Comparison of ENCODE assay signal across 15 cellular contexts in genomic region chr4:57501715-57502114, GRCh38.
A peak's percentile ranks its signal among the peaks of the same experiment; 100 is the strongest.
DNase-seq lines count a peak whose midpoint lies in the region; ATAC-seq and TF ChIP-seq lines count a peak whose summit lies in the region.
"Had no signal": no experiment of that assay in that cellular context is flagged by ENCODE, and none has a peak within 500 bp of the region (broad histone marks: within the 10 kb centered on the region; RNA-seq: fewer than 3 reads in every experiment).

No MANE protein-coding gene starts in this region.

- H3K9me3 ChIP-seq in IMR-90 (ENCODE audit: control insufficient read depth, insufficient read depth, low read length) = no peaks in the 10 kb centered on the region

- peak overlapping the region; percentile 25 for H3K27ac Mint-ChIP-seq in chondrocyte (ENCODE audit: unreplicated experiment)
- H3K27ac Mint-ChIP-seq: natural killer cell; stimulated activated naive B cell treated with anti-CD40 and anti-IgM and Interleukin-4, amounts not matched to agents 10 μg/mL and 1 μg/mL and 100 μg/mL, for 72 hours had no signal

- TF ChIP-seq POLR2A in IMR-90 (IDR thresholded peaks at IDR 0.05; ENCODE audit: low read depth, low read length) = no peak

- no CpG with 5 or more reads among the region's 4 CpGs for WGBS in IMR-90 (ENCODE audit: extremely low coverage in 2 of 2, insufficient read length in 1 of 2), 2 experiments

- H3K9ac ChIP-seq in IMR-90 (ENCODE audit: low read depth, low read length) = no peak overlapping the region

- no peak overlapping the region for H3K4me3 ChIP-seq in IMR-90 (ENCODE audit: insufficient read depth, low read depth, low read length)
- H3K4me3 ChIP-seq: dorsolateral prefrontal cortex had no signal

- no peak overlapping the region for H2AK5ac ChIP-seq in IMR-90 (ENCODE audit: low read depth, low read length)

- H2AK9ac ChIP-seq in IMR-90 (replicated peaks; ENCODE audit: low read depth, low read length, poor library complexity) = no peak overlapping the region

- no peak overlapping the region for H4K5ac ChIP-seq in IMR-90 (ENCODE audit: low read depth, low read length)

- H2BK20ac ChIP-seq in IMR-90 (ENCODE audit: low read depth, low read length) = no peak overlapping the region

- H3K9me1 ChIP-seq in IMR-90 (ENCODE audit: insufficient read depth, low read length) = no peaks in the 10 kb centered on the region

- no peaks in the 10 kb centered on the region for H3K36me3 Mint-ChIP-seq in chondrocyte (ENCODE audit: low read depth)
- H3K36me3 Mint-ChIP-seq: natural killer cell; stimulated activated naive B cell treated with anti-CD40 and anti-IgM and Interleukin-4, amounts not matched to agents 10 μg/mL and 1 μg/mL and 100 μg/mL, for 72 hours had no signal

- no peaks in the 10 kb centered on the region for H3K4me1 ChIP-seq in IMR-90 (ENCODE audit: control insufficient read depth, insufficient read depth, low read length)

- no TSS peak for BruUV-seq in IMR-90 (replicated peaks; lab: Mats Ljungman, UMichigan)

- ATAC-seq in IMR-90 (ENCODE audit: low read depth) (no peak), GM21619 (IDR thresholded peaks at IDR 0.05; ENCODE audit: unreplicated experiment) (no peak), GM18873 (IDR thresholded peaks at IDR 0.05; ENCODE audit: low FRiP score, unreplicated experiment) (no peak)
- ATAC-seq: natural killer cell; stimulated activated naive B cell treated with anti-CD40 and anti-IgM and Interleukin-4, amounts not matched to agents 10 μg/mL and 1 μg/mL and 100 μg/mL, for 72 hours had no signal

- H3K79me1 ChIP-seq in IMR-90 (ENCODE audit: low read depth in 1 of 2, low read length in 2 of 2) = no peaks in the 10 kb centered on the region

- no peak overlapping the region for H3K4me3 Mint-ChIP-seq in chondrocyte (ENCODE audit: unreplicated experiment)
- H3K4me3 Mint-ChIP-seq: natural killer cell; stimulated activated naive B cell treated with anti-CD40 and anti-IgM and Interleukin-4, amounts not matched to agents 10 μg/mL and 1 μg/mL and 100 μg/mL, for 72 hours had no signal

- POLR2A ChIA-PET in IMR-90 (lab: Charles Lee; ENCODE audit: unreplicated experiment) = no interaction called here

- H2AFZ ChIP-seq in IMR-90 (replicated peaks; ENCODE audit: low read length, poor library complexity) = no peak overlapping the region

- no peak overlapping the region for H3K23ac ChIP-seq in IMR-90 (ENCODE audit: low read depth, low read length)

- no peak for TF ChIP-seq RAD21 in IMR-90 (IDR thresholded peaks at IDR 0.05; ENCODE audit: low read length)

- CTCF ChIA-PET in IMR-90 (lab: Yijun Ruan, JAX) = no interaction called here

- no peak overlapping the region for H3K18ac ChIP-seq in IMR-90 (ENCODE audit: low read depth, low read length)

- H2BK15ac ChIP-seq in IMR-90 (ENCODE audit: low read depth, low read length) = no peak overlapping the region

- peaks cover 18% of the 10 kb centered on the region for H3K27me3 Mint-ChIP-seq in chondrocyte (ENCODE audit: low read depth)
- H3K27me3 Mint-ChIP-seq: stimulated activated naive B cell treated with anti-CD40 and anti-IgM and Interleukin-4, amounts not matched to agents 10 μg/mL and 1 μg/mL and 100 μg/mL, for 72 hours had no signal

- no peak overlapping the region for H2BK120ac ChIP-seq in IMR-90 (ENCODE audit: low read depth, low read length)

- no peak overlapping the region for H3K4ac ChIP-seq in IMR-90 (ENCODE audit: low read depth, low read length)

- dilution Hi-C loops in IMR-90 (cut with HindIII; ENCODE audit: low sequenced_read_pairs, unreplicated experiment) = no loop called here

- H4K8ac ChIP-seq in IMR-90 (ENCODE audit: low read depth in 2 of 2, low read length in 2 of 2) = no peak overlapping the region

- DNase-seq in A172 (ENCODE audit: low spot score) (peak; percentile 78), IMR-90 (peak; percentile 6), chondrocyte (ENCODE audit: low spot score) (no peak), kidney tubule cell (ENCODE audit: low spot score) (peak; percentile 97), germinal center (ENCODE audit: low spot score) (no peak), OCI-M1 (lab: John Stamatoyannopoulos, UW) (no peak)
- DNase-seq: activated effector memory CD4-positive, alpha-beta T cell treated with Interleukin-2 at 50 U/mL for 16 hours; GF-D8; HCEC 1CT; natural killer cell; NCI-H510A; stimulated activated naive B cell treated with anti-CD40 and anti-IgM and Interleukin-4, amounts not matched to agents 10 μg/mL and 1 μg/mL and 100 μg/mL, for 72 hours had no signal

- H3K56ac ChIP-seq in IMR-90 (ENCODE audit: extremely low read depth, insufficient read depth, low read length) = no peak overlapping the region

- TF ChIP-seq CTCF in IMR-90 (conservative IDR thresholded peaks at IDR 0.05; ENCODE audit: low read depth, low read length) = no peak
- no peak for TF ChIP-seq CTCF in chondrocyte (IDR thresholded peaks at IDR 0.05)

- no peaks in the 10 kb centered on the region for H3K36me3 ChIP-seq in IMR-90 (ENCODE audit: control insufficient read depth, insufficient read depth, low read length)

- H2BK5ac ChIP-seq in IMR-90 (ENCODE audit: low read depth, low read length, poor library complexity, severe bottlenecking) = no peak overlapping the region

- peaks cover 12% of the 10 kb centered on the region for H3K4me1 Mint-ChIP-seq in chondrocyte (ENCODE audit: low read depth)
- H3K4me1 Mint-ChIP-seq: natural killer cell; stimulated activated naive B cell treated with anti-CD40 and anti-IgM and Interleukin-4, amounts not matched to agents 10 μg/mL and 1 μg/mL and 100 μg/mL, for 72 hours had no signal

- H3K9me3 Mint-ChIP-seq in chondrocyte (ENCODE audit: low read depth) = no peaks in the 10 kb centered on the region
- H3K9me3 Mint-ChIP-seq: natural killer cell had no signal

- no peaks in the 10 kb centered on the region for H3K27me3 ChIP-seq in IMR-90 (ENCODE audit: control insufficient read depth, insufficient read depth, low read length)

- intact Hi-C loops in IMR-90 (cut with micrococcal nuclease) = no loop called here

- no peak overlapping the region for H3K4me2 ChIP-seq in IMR-90 (ENCODE audit: low read depth, low read length)

- no peak overlapping the region for H3K27ac ChIP-seq in IMR-90 (ENCODE audit: insufficient read depth, low read length)
- H3K27ac ChIP-seq: dorsolateral prefrontal cortex had no signal

- no peak overlapping the region for H3K14ac ChIP-seq in IMR-90 (replicated peaks; ENCODE audit: low read depth, low read length)

- H4K91ac ChIP-seq in IMR-90 (ENCODE audit: insufficient read depth, low read depth, low read length) = no peak overlapping the region

- no peaks in the 10 kb centered on the region for H4K20me1 ChIP-seq in IMR-90 (ENCODE audit: insufficient read depth, low read length)

- in situ Hi-C loops in IMR-90 (cut with MboI; ENCODE audit: low sequenced_read_pairs) = no loop called here

TF ChIP-seq in IMR-90, 13 proteins besides CTCF, POLR2A, EP300 and RAD21:
- TF ChIP-seq RCOR1 (IDR thresholded peaks at IDR 0.05; ENCODE audit: insufficient replicate concordance, low read length) = no peak
- no peak for TF ChIP-seq MAFK (IDR thresholded peaks at IDR 0.05; ENCODE audit: low read depth, low read length)
- no peak for TF ChIP-seq MXI1 (IDR thresholded peaks at IDR 0.05; ENCODE audit: borderline replicate concordance, low read depth, low read length)
- no peak for TF ChIP-seq SMC3 (IDR thresholded peaks at IDR 0.05; ENCODE audit: low read depth, low read length)
- no peak for TF ChIP-seq BHLHE40 (IDR thresholded peaks at IDR 0.05; ENCODE audit: low read depth, low read length)
- no peak for TF ChIP-seq NFE2L2 (IDR thresholded peaks at IDR 0.05; ENCODE audit: low read depth, low read length)
- no peak for TF ChIP-seq USF2 (IDR thresholded peaks at IDR 0.05; ENCODE audit: low read depth, low read length)
- TF ChIP-seq CEBPB (IDR thresholded peaks at IDR 0.05; ENCODE audit: low read depth, low read length) = no peak
- TF ChIP-seq MAZ (IDR thresholded peaks at IDR 0.05; ENCODE audit: borderline replicate concordance, low read depth, low read length) = no peak
- no peak for TF ChIP-seq CHD1 (IDR thresholded peaks at IDR 0.05; ENCODE audit: low read depth, low read length)
- TF ChIP-seq ELK1 (IDR thresholded peaks at IDR 0.05; ENCODE audit: borderline replicate concordance, low read depth, low read length) = no peak
- no peak for TF ChIP-seq RFX5 (IDR thresholded peaks at IDR 0.05; ENCODE audit: low read depth, low read length)

Comparison
In these comparisons a context has a peak if more than half of its experiments do, and no peak if none do; other contexts are left out.
1. DNase-seq: peak in A172 (single experiment), IMR-90 (single experiment) and kidney tubule cell (single experiment); none in chondrocyte (single experiment), germinal center (single experiment) and OCI-M1 (single experiment).